ENCODE assay signal across 1 cellular context in the genomic region with DNA sequence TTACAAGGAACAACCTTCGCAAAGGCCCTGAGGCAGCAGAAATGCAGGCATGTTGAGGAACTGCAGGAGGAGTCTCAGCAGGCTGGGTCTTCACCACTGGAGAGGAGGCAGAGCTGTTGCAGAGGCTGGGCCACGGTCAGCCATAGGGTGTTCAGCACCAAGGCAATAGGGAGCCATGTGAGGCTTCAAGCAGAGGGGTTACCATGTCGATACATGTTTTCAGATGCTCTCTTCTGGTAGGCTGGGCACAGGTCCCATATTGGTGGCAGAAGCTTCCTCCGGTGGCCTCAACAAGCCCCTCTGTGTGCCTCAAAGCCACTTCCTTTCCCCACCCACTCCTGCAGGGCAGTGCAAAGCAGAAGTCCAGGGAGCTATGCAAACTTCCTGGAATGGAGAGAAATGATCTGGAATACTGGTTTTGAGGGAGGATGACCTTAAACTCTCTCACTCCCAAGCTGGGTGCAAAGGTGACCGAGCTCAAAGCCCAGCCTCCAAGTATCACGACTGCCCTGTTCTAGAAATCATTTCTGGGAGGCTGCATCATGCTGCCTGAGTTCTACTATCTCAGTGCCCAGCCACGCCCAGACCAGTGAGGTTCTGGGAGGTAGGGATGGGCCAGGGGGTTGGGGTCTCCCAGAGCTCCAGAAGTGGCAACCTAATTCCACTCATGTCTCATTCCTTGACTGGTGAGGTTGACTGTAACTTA.
A peak's percentile ranks its signal among the peaks of the same experiment; 100 is the strongest.
TF ChIP-seq lines count a peak whose summit lies in the region.

A gene with protein sequence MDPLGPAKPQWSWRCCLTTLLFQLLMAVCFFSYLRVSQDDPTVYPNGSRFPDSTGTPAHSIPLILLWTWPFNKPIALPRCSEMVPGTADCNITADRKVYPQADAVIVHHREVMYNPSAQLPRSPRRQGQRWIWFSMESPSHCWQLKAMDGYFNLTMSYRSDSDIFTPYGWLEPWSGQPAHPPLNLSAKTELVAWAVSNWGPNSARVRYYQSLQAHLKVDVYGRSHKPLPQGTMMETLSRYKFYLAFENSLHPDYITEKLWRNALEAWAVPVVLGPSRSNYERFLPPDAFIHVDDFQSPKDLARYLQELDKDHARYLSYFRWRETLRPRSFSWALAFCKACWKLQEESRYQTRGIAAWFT (minus strand): TSS at position 391 of the 706 bp plus-strand sequence. CDS start 7,135 bp downstream, outside the sequence.

TF ChIP-seq in HepG2, 621 proteins besides CTCF, POLR2A, EP300 and RAD21 (continued from another document and continues in another):
- TF ChIP-seq, protein P1, sequence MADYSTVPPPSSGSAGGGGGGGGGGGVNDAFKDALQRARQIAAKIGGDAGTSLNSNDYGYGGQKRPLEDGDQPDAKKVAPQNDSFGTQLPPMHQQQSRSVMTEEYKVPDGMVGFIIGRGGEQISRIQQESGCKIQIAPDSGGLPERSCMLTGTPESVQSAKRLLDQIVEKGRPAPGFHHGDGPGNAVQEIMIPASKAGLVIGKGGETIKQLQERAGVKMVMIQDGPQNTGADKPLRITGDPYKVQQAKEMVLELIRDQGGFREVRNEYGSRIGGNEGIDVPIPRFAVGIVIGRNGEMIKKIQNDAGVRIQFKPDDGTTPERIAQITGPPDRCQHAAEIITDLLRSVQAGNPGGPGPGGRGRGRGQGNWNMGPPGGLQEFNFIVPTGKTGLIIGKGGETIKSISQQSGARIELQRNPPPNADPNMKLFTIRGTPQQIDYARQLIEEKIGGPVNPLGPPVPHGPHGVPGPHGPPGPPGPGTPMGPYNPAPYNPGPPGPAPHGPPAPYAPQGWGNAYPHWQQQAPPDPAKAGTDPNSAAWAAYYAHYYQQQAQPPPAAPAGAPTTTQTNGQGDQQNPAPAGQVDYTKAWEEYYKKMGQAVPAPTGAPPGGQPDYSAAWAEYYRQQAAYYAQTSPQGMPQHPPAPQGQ (CRISPR knock-in tag; IDR thresholded peaks at IDR 0.05; ENCODE audit: borderline replicate concordance) = no peak
- TF ChIP-seq ZNF720 (CRISPR knock-in tag; IDR thresholded peaks at IDR 0.05) = no peak
- no peak for TF ChIP-seq CENPX (CRISPR knock-in tag; IDR thresholded peaks at IDR 0.05)
- TF ChIP-seq SMC3 (IDR thresholded peaks at IDR 0.05; ENCODE audit: low read length) = no peak
- TF ChIP-seq JUNB (CRISPR knock-in tag; IDR thresholded peaks at IDR 0.05; ENCODE audit: borderline replicate concordance) = no peak
- no peak for TF ChIP-seq U2AF2 (IDR thresholded peaks at IDR 0.05; ENCODE audit: low read depth, low read length)
- no peak for TF ChIP-seq ZBTB8A (CRISPR knock-in tag; IDR thresholded peaks at IDR 0.05; ENCODE audit: borderline replicate concordance, low read depth)
- TF ChIP-seq, protein P2, sequence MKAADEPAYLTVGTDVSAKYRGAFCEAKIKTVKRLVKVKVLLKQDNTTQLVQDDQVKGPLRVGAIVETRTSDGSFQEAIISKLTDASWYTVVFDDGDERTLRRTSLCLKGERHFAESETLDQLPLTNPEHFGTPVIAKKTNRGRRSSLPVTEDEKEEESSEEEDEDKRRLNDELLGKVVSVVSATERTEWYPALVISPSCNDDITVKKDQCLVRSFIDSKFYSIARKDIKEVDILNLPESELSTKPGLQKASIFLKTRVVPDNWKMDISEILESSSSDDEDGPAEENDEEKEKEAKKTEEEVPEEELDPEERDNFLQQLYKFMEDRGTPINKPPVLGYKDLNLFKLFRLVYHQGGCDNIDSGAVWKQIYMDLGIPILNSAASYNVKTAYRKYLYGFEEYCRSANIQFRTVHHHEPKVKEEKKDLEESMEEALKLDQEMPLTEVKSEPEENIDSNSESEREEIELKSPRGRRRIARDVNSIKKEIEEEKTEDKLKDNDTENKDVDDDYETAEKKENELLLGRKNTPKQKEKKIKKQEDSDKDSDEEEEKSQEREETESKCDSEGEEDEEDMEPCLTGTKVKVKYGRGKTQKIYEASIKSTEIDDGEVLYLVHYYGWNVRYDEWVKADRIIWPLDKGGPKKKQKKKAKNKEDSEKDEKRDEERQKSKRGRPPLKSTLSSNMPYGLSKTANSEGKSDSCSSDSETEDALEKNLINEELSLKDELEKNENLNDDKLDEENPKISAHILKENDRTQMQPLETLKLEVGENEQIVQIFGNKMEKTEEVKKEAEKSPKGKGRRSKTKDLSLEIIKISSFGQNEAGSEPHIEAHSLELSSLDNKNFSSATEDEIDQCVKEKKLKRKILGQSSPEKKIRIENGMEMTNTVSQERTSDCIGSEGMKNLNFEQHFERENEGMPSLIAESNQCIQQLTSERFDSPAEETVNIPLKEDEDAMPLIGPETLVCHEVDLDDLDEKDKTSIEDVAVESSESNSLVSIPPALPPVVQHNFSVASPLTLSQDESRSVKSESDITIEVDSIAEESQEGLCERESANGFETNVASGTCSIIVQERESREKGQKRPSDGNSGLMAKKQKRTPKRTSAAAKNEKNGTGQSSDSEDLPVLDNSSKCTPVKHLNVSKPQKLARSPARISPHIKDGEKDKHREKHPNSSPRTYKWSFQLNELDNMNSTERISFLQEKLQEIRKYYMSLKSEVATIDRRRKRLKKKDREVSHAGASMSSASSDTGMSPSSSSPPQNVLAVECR (CRISPR knock-in tag; IDR thresholded peaks at IDR 0.05; ENCODE audit: borderline replicate concordance) = no peak
- peak; percentile 36; the same call in 1 of the 2 replicates for TF ChIP-seq KLF6 (CRISPR knock-in tag; IDR thresholded peaks at IDR 0.05)
- TF ChIP-seq, protein P3, sequence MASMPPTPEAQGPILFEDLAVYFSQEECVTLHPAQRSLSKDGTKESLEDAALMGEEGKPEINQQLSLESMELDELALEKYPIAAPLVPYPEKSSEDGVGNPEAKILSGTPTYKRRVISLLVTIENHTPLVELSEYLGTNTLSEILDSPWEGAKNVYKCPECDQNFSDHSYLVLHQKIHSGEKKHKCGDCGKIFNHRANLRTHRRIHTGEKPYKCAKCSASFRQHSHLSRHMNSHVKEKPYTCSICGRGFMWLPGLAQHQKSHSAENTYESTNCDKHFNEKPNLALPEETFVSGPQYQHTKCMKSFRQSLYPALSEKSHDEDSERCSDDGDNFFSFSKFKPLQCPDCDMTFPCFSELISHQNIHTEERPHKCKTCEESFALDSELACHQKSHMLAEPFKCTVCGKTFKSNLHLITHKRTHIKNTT (CRISPR knock-in tag; IDR thresholded peaks at IDR 0.05) = no peak
- no peak for TF ChIP-seq ZNF30 (CRISPR knock-in tag; IDR thresholded peaks at IDR 0.05)
- no peak for TF ChIP-seq PHB2 (IDR thresholded peaks at IDR 0.05; ENCODE audit: partially characterized antibody)
- TF ChIP-seq SIN3B (IDR thresholded peaks at IDR 0.05; ENCODE audit: low read length) = no peak
- peak; percentile 83; the same call in 1 of the 2 replicates for TF ChIP-seq ZFP37 (CRISPR knock-in tag; IDR thresholded peaks at IDR 0.05; ENCODE audit: borderline replicate concordance)
- no peak for TF ChIP-seq KAT2B (IDR thresholded peaks at IDR 0.05; ENCODE audit: borderline replicate concordance, low read depth, low read length)
- peak; percentile 95 for TF ChIP-seq ESRRA (CRISPR knock-in tag; IDR thresholded peaks at IDR 0.05; ENCODE audit: low read depth)
- no peak; the same call in 1 of the 2 replicates for TF ChIP-seq SP2 (CRISPR knock-in tag; IDR thresholded peaks at IDR 0.05)
- no peak for TF ChIP-seq ZNF44 (CRISPR knock-in tag; IDR thresholded peaks at IDR 0.05)
- no peak for TF ChIP-seq ZNF230 (CRISPR knock-in tag; IDR thresholded peaks at IDR 0.05)
- TF ChIP-seq IKZF4 (CRISPR knock-in tag; IDR thresholded peaks at IDR 0.05; ENCODE audit: borderline replicate concordance, low read depth, not compliant biosample characterization) = no peak
- TF ChIP-seq ZNF569 (CRISPR knock-in tag; IDR thresholded peaks at IDR 0.05; ENCODE audit: borderline replicate concordance) = 0 out of 2 replicates have a peak, but pooled peaks have one; percentile 21
- TF ChIP-seq JARID2 (CRISPR knock-in tag; IDR thresholded peaks at IDR 0.05; ENCODE audit: insufficient replicate concordance) = peak; percentile 60
- TF ChIP-seq ZNF431 (CRISPR knock-in tag; IDR thresholded peaks at IDR 0.05; ENCODE audit: borderline replicate concordance, low read depth) = no peak
- TF ChIP-seq, protein P4, sequence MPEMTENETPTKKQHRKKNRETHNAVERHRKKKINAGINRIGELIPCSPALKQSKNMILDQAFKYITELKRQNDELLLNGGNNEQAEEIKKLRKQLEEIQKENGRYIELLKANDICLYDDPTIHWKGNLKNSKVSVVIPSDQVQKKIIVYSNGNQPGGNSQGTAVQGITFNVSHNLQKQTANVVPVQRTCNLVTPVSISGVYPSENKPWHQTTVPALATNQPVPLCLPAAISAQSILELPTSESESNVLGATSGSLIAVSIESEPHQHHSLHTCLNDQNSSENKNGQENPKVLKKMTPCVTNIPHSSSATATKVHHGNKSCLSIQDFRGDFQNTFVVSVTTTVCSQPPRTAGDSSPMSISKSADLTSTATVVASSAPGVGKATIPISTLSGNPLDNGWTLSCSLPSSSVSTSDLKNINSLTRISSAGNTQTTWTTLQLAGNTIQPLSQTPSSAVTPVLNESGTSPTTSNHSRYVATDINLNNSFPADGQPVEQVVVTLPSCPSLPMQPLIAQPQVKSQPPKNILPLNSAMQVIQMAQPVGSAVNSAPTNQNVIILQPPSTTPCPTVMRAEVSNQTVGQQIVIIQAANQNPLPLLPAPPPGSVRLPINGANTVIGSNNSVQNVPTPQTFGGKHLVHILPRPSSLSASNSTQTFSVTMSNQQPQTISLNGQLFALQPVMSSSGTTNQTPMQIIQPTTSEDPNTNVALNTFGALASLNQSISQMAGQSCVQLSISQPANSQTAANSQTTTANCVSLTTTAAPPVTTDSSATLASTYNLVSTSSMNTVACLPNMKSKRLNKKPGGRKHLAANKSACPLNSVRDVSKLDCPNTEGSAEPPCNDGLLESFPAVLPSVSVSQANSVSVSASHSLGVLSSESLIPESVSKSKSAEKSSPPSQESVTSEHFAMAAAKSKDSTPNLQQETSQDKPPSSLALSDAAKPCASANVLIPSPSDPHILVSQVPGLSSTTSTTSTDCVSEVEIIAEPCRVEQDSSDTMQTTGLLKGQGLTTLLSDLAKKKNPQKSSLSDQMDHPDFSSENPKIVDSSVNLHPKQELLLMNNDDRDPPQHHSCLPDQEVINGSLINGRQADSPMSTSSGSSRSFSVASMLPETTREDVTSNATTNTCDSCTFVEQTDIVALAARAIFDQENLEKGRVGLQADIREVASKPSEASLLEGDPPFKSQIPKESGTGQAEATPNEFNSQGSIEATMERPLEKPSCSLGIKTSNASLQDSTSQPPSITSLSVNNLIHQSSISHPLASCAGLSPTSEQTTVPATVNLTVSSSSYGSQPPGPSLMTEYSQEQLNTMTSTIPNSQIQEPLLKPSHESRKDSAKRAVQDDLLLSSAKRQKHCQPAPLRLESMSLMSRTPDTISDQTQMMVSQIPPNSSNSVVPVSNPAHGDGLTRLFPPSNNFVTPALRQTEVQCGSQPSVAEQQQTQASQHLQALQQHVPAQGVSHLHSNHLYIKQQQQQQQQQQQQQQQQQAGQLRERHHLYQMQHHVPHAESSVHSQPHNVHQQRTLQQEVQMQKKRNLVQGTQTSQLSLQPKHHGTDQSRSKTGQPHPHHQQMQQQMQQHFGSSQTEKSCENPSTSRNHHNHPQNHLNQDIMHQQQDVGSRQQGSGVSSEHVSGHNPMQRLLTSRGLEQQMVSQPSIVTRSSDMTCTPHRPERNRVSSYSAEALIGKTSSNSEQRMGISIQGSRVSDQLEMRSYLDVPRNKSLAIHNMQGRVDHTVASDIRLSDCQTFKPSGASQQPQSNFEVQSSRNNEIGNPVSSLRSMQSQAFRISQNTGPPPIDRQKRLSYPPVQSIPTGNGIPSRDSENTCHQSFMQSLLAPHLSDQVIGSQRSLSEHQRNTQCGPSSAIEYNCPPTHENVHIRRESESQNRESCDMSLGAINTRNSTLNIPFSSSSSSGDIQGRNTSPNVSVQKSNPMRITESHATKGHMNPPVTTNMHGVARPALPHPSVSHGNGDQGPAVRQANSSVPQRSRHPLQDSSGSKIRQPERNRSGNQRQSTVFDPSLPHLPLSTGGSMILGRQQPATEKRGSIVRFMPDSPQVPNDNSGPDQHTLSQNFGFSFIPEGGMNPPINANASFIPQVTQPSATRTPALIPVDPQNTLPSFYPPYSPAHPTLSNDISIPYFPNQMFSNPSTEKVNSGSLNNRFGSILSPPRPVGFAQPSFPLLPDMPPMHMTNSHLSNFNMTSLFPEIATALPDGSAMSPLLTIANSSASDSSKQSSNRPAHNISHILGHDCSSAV (CRISPR knock-in tag; IDR thresholded peaks at IDR 0.05; ENCODE audit: borderline replicate concordance) = no peak
- 0 out of 2 replicates have a peak, but pooled peaks have one; percentile 31 for TF ChIP-seq ADNP (CRISPR knock-in tag; IDR thresholded peaks at IDR 0.05)
- TF ChIP-seq ZC3H4 (CRISPR knock-in tag; IDR thresholded peaks at IDR 0.05; ENCODE audit: borderline replicate concordance) = no peak
- no peak for TF ChIP-seq FIP1L1 (IDR thresholded peaks at IDR 0.05; ENCODE audit: borderline replicate concordance, insufficient read depth, low read depth, low read length)
- TF ChIP-seq TBX3 (IDR thresholded peaks at IDR 0.05; ENCODE audit: borderline replicate concordance) = no peak
- TF ChIP-seq FOXO1 (CRISPR knock-in tag; IDR thresholded peaks at IDR 0.05) = no peak
- TF ChIP-seq, protein P5, sequence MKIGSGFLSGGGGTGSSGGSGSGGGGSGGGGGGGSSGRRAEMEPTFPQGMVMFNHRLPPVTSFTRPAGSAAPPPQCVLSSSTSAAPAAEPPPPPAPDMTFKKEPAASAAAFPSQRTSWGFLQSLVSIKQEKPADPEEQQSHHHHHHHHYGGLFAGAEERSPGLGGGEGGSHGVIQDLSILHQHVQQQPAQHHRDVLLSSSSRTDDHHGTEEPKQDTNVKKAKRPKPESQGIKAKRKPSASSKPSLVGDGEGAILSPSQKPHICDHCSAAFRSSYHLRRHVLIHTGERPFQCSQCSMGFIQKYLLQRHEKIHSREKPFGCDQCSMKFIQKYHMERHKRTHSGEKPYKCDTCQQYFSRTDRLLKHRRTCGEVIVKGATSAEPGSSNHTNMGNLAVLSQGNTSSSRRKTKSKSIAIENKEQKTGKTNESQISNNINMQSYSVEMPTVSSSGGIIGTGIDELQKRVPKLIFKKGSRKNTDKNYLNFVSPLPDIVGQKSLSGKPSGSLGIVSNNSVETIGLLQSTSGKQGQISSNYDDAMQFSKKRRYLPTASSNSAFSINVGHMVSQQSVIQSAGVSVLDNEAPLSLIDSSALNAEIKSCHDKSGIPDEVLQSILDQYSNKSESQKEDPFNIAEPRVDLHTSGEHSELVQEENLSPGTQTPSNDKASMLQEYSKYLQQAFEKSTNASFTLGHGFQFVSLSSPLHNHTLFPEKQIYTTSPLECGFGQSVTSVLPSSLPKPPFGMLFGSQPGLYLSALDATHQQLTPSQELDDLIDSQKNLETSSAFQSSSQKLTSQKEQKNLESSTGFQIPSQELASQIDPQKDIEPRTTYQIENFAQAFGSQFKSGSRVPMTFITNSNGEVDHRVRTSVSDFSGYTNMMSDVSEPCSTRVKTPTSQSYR (CRISPR knock-in tag; IDR thresholded peaks at IDR 0.05; ENCODE audit: borderline replicate concordance) = no peak
- no peak for TF ChIP-seq ZNF577 (CRISPR knock-in tag; IDR thresholded peaks at IDR 0.05; ENCODE audit: borderline replicate concordance, low read depth)
